8 cellular contexts compared by ENCODE assay signal in genomic region chr12:120686151-120686689, GRCh38. TPM values are rescaled to one million over a fixed set of nuclear protein-coding genes. Genes with fewer than 3 reads are reported as not detected.
A peak's percentile ranks its signal among the peaks of the same experiment; 100 is the strongest.
DNase-seq lines count a peak whose midpoint lies in the region; ATAC-seq, FAIRE-seq and TF ChIP-seq lines count a peak whose summit lies in the region.

No MANE protein-coding gene starts in this region.

- peak; percentile 71 for TF ChIP-seq EP300 in neural cell (conservative IDR thresholded peaks at IDR 0.05; ENCODE audit: poor library complexity, severe bottlenecking)
- TF ChIP-seq EP300 in stomach (IDR thresholded peaks at IDR 0.05), result no peak

- H3K36me3 ChIP-seq in Loucy (ENCODE audit: insufficient read depth, low read length) (no peaks in the 10 kb centered on the region), RWPE2 (ENCODE audit: low read depth) (no peaks in the 10 kb centered on the region), neural cell (ENCODE audit: insufficient read depth, low read length) (no peaks in the 10 kb centered on the region), stomach (no peaks in the 10 kb centered on the region)

- H3K9ac ChIP-seq in Loucy (ENCODE audit: low read depth, low read length, poor library complexity, severe bottlenecking) (peak overlapping the region; percentile 72), neural cell (ENCODE audit: low read length) (peak overlapping the region; percentile 87)

- peak overlapping the region; percentile 69 for H3K27ac ChIP-seq in RWPE2 (ENCODE audit: poor library complexity, severe bottlenecking)
- H3K27ac ChIP-seq in neural cell (ENCODE audit: low read length), result peak overlapping the region; percentile 95
- peak overlapping the region; percentile 88 to 96 (median 94) for H3K27ac ChIP-seq in stomach

- peak; percentile 82 for ATAC-seq in RWPE2 (ENCODE audit: low read depth)

- H3K4me2 ChIP-seq in Loucy (ENCODE audit: low read depth, low read length, poor library complexity, severe bottlenecking) (peak overlapping the region; percentile 85), neural cell (ENCODE audit: low read length) (no peak overlapping the region)

- H3K4me3 ChIP-seq in Loucy (ENCODE audit: low read length, poor library complexity, severe bottlenecking) (peak overlapping the region; percentile 89), RWPE2 (ENCODE audit: severe bottlenecking) (peak overlapping the region; percentile 94), fibroblast of villous mesenchyme (ENCODE audit: low read depth, low read length) (peak overlapping the region; percentile 78), neural cell (ENCODE audit: low read length) (peak overlapping the region; percentile 89), stomach (peak overlapping the region; percentile 69 to 99 (median 90))

- 0 to 1% (median 1%) methylated on average over 21 to 46 of the region's 46 CpGs for WGBS in stomach, 5 donors

- H3K79me2 ChIP-seq in Loucy (ENCODE audit: insufficient read depth, low read length) (peaks cover 42% of the 10 kb centered on the region), neural cell (replicated peaks; ENCODE audit: insufficient read depth, low read length) (peaks cover 35% of the 10 kb centered on the region)

- H3K9me2 ChIP-seq in Loucy (replicated peaks; ENCODE audit: low read depth, low read length) (no peaks in the 10 kb centered on the region), neural cell (ENCODE audit: insufficient read depth, low read length) (no peaks in the 10 kb centered on the region)

- H3K9me3 ChIP-seq in Loucy (ENCODE audit: insufficient read depth, low read depth, low read length) (no peaks in the 10 kb centered on the region), RWPE2 (ENCODE audit: severe bottlenecking) (no peaks in the 10 kb centered on the region), neural cell (ENCODE audit: low read length) (no peaks in the 10 kb centered on the region), stomach (no peaks in the 10 kb centered on the region)

- DNase-seq in EL (peak; percentile 98), H54 (ENCODE audit: insufficient read length, low spot score) (peak; percentile 93), RWPE2 (ENCODE audit: low spot score) (peak; percentile 99), fibroblast of villous mesenchyme (ENCODE audit: low read depth) (peak; percentile 98), stomach (peak; percentile 99)
- peak; percentile 99 for DNase-seq in activated effector memory CD4-positive, alpha-beta T cell treated with anti-CD3 and anti-CD28 coated beads, Interleukin-2, amount 50 U/mL, for 16 hours

- peak; percentile 75 for FAIRE-seq in H54 (lab: Jason Lieb, UNC)

- H3F3A ChIP-seq in Loucy (ENCODE audit: low read depth) (peaks cover 4% of the 10 kb centered on the region; the same call in 1 of the 2 replicates), neural cell (ENCODE audit: insufficient read depth, low read length, poor library complexity, severe bottlenecking) (no peaks in the 10 kb centered on the region)

- no peak for TF ChIP-seq RAD21 in neural cell (conservative IDR thresholded peaks at IDR 0.05)

- TF ChIP-seq CTCF in Loucy (conservative IDR thresholded peaks at IDR 0.05; ENCODE audit: low read length), result no peak
- no peak for TF ChIP-seq CTCF in RWPE2 (IDR thresholded peaks at IDR 0.05; ENCODE audit: poor library complexity, severe bottlenecking)
- TF ChIP-seq CTCF in fibroblast of villous mesenchyme (IDR thresholded peaks at IDR 0.05; ENCODE audit: insufficient read depth, low read depth, low read length), result no peak
- TF ChIP-seq CTCF in neural cell (IDR thresholded peaks at IDR 0.05; ENCODE audit: poor library complexity, severe bottlenecking), result no peak
- no peak for TF ChIP-seq CTCF in stomach (IDR thresholded peaks at IDR 0.05)

- TF ChIP-seq POLR2A in H54 (IDR thresholded peaks at IDR 0.05; ENCODE audit: low read depth, low read length) (peak; percentile 94), stomach (IDR thresholded peaks at IDR 0.05) (peak in 2 of 4 donors; percentile 30 to 32)

- no peaks in the 10 kb centered on the region for H3K27me3 ChIP-seq in Loucy (ENCODE audit: insufficient read depth, low read length, poor library complexity, severe bottlenecking)
- H3K27me3 ChIP-seq in RWPE2 (ENCODE audit: insufficient read depth, poor library complexity, severe bottlenecking), result no peaks in the 10 kb centered on the region
- no peaks in the 10 kb centered on the region for H3K27me3 ChIP-seq in neural cell (ENCODE audit: insufficient read depth, low read depth, low read length)
- no peaks in the 10 kb centered on the region for H3K27me3 ChIP-seq in stomach

- intact Hi-C loops in stomach (cut with DNase I; ENCODE audit: low total_unique reads), result no loop called here

- H3K4me1 ChIP-seq in Loucy (ENCODE audit: insufficient read depth, low read length, poor library complexity, severe bottlenecking) (peaks cover 39% of the 10 kb centered on the region), RWPE2 (ENCODE audit: insufficient read depth, poor library complexity, severe bottlenecking) (peaks cover 12% of the 10 kb centered on the region), stomach (peaks cover 33 to 46% (median 41%) of the 10 kb centered on the region in 4 donors)

- H4K20me1 ChIP-seq in Loucy (ENCODE audit: insufficient read depth, low read length, poor library complexity, severe bottlenecking), result peaks cover 38% of the 10 kb centered on the region
- no peaks in the 10 kb centered on the region for H4K20me1 ChIP-seq in neural cell (ENCODE audit: insufficient read depth)

- H2AFZ ChIP-seq in Loucy (ENCODE audit: low read length), result peak overlapping the region; percentile 91
- peak overlapping the region; percentile 60 for H2AFZ ChIP-seq in neural cell (ENCODE audit: low read depth, low read length)

TF ChIP-seq in neural cell, 6 proteins besides CTCF, POLR2A, EP300 and RAD21:
- TF ChIP-seq REST (IDR thresholded peaks at IDR 0.05; ENCODE audit: borderline replicate concordance) (peak; percentile 5), MXI1 (conservative IDR thresholded peaks at IDR 0.05; ENCODE audit: poor library complexity, severe bottlenecking) (no peak), POLR2AphosphoS5 (IDR thresholded peaks at IDR 0.05) (peak; percentile 62)

RNA-seq across cellular contexts. Expression of gene MLEC, which starts 0.7 kb away (rescaled TPM):
- total RNA-seq in fibroblast of villous mesenchyme (126 and 224 TPM in 2 replicates), stomach (1,000 to 10,000 TPM in 1 of 5 donors, 10 to 100 TPM in 4; 22.2 to 1,695 (median 86.6) TPM)
- polyA plus RNA-seq in neural cell (27.4 and 33.2 TPM in 2 replicates), stomach (10 to 100 TPM; 15.1 to 28.4 (median 17.1) TPM)
- 50.2 and 56.0 TPM in 2 replicates for polyA minus RNA-seq in neural cell

RNA-seq across cellular contexts. Expression of gene UNC119B, which starts 24.0 kb away (rescaled TPM):
- total RNA-seq in fibroblast of villous mesenchyme (18.7 and 25.0 TPM in 2 replicates), stomach (10 to 100 TPM in 4 of 5 donors, 1 to 10 TPM in 1; 8.2 to 26.8 (median 19.7) TPM)
- polyA plus RNA-seq in neural cell (17.3 and 20.3 TPM in 2 replicates), stomach (10 to 100 TPM in 2 of 3 donors, 1 to 10 TPM in 1; 9.6 to 14.6 (median 12.5) TPM)
- polyA minus RNA-seq in neural cell, result 30.7 and 32.0 TPM in 2 replicates

RNA-seq across cellular contexts. Expression of gene ACADS, which starts 39.4 kb away (rescaled TPM):
- total RNA-seq in fibroblast of villous mesenchyme, result 6.9 and 9.7 TPM in 2 replicates
- 3.6 and 5.2 TPM in 2 replicates for polyA plus RNA-seq in neural cell
- polyA minus RNA-seq in neural cell, result 0.58 and 1.2 TPM in 2 replicates
- total RNA-seq in stomach, result 100 to 1,000 TPM in 2 of 5 donors, 10 to 100 TPM in 3; 16.5 to 313 (median 28.5) TPM
- polyA plus RNA-seq in stomach, result 10 to 100 TPM; 31.1 to 60.6 (median 46.3) TPM

RNA-seq across cellular contexts. Expression of gene CABP1, which starts 45.8 kb away (rescaled TPM):
- total RNA-seq in fibroblast of villous mesenchyme (not detected in 2 replicates), stomach (1 to 10 TPM in 2 of 5 donors, not detected in 3; 1.1 to 2.0 TPM)
- polyA plus RNA-seq in neural cell (0.44 and 0.71 TPM in 2 replicates), stomach (1 to 10 TPM; 1.5 to 2.4 (median 2.0) TPM)
- 0.49 and 1.0 TPM in 2 replicates for polyA minus RNA-seq in neural cell

Comparison
In these comparisons a context has a peak if more than half of its experiments do, and no peak if none do; other contexts are left out.
1. Peak in every context shown above with its lines: DNase-seq, ATAC-seq, H3K4me3 ChIP-seq and H3K27ac ChIP-seq.